1 cellular context compared by ENCODE assay signal in the genomic region with DNA sequence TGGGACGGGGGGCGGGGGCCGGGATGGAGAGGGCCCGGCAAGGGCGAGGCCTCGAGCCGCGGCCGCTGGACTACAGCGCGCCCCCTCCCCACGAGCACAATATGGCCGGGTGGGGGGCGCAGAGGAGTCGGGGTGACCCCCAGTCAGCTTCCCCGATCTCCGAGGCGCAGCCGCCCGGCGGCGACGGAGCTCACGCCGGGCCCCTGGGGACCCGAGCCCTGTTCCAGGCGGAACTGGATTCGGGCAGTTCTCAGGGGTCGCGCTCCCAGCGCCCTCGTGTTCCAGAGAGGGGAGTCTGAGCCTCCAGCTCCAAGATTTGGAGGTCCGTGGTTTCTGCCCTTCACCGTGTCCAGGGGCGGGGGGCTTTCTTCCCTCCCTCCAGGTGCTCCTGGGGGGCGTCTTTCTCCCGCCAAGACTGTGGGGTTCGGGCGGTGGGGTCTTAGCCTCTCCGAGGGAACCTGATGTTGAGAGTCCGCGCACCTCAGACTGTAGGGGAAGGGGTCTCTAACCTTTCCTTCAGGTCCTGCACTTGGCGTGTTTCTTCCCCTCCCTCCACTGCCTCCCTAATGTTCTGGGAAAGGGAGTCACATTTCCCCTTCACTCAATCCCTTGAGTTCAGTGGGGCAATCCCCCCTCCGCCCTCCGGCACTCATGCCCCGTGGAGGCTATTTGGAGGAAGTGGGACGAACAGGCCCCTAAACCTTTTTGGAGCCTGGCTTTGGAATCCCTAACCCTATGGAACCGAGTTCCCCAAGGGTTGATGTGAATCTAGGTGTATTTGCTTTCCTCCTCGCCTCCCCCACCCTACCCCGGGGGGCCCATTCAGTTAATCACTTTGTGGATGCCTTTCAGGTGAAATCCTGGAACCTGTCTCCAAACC.
TF ChIP-seq lines count a peak whose summit lies in the region.

No MANE protein-coding gene starts in this region.

TF ChIP-seq in liver, 16 proteins besides CTCF, POLR2A, EP300 and RAD21 (continued from another document):
- TF ChIP-seq, protein P1, sequence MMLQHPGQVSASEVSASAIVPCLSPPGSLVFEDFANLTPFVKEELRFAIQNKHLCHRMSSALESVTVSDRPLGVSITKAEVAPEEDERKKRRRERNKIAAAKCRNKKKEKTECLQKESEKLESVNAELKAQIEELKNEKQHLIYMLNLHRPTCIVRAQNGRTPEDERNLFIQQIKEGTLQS (IDR thresholded peaks at IDR 0.05): no peak
